In the genomic region with DNA sequence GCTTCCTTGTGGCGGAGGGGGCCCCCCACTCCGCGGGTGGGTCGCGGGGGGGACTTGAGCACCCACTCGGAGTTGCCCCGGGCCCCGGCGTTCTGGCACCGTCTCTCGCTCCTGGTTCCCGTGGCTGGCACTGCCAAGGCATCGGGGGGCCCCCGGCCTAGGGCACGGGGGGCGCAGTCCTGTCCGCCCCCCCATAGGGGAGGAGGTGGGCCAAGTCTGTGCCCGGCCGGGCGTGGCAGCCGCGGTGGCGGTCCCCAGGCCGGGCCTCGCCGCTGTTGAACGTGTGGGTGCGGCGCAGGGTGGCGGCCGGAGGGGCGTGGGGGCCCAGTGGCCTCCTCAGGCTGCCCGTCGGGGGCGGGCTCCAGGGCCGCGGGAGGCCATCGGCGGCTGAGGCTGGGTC, we compare ENCODE assay signal across 19 cellular contexts. TPM values are rescaled to one million over a fixed set of nuclear protein-coding genes. Genes with fewer than 3 reads are reported as not detected.
"Had no signal": no experiment of that assay in that cellular context is flagged by ENCODE, and none has a peak within 500 bp of the region (broad histone marks: within the 10 kb centered on the region; RNA-seq: fewer than 3 reads in every experiment).

No MANE protein-coding gene starts in this region.

- H3K36me3 Mint-ChIP-seq: naive thymus-derived CD8-positive, alpha-beta T cell; T-cell had no signal

- ATAC-seq: activated T-helper 17 cell treated with anti-CD3 and anti-CD28 coated beads, Interleukin-2, amount 50 U/mL, for 72 hours; foreskin keratinocyte; left lobe of liver; naive thymus-derived CD8-positive, alpha-beta T cell; psoas muscle; right cardiac atrium; T-cell had no signal

- H3K27me3 ChIP-seq: ovary had no signal

- H3K9me3 ChIP-seq: ovary had no signal

- H3K4me3 Mint-ChIP-seq: activated B cell treated with CpG ODN at 0.5 μM for 24 hours; activated CD4-positive, alpha-beta memory T cell treated with anti-CD3 and anti-CD28 coated beads, Interleukin-2, amount 10 ng/mL, durations not matched to agents 7 days and 5 days; activated naive CD8-positive, alpha-beta T cell treated with anti-CD3 and anti-CD28 coated beads, Interleukin-2, amount 10 ng/mL, durations not matched to agents 7 days and 5 days; activated T-helper 17 cell treated with anti-CD3 and anti-CD28 coated beads, Interleukin-2, amount 50 U/mL, for 72 hours; naive thymus-derived CD8-positive, alpha-beta T cell; T-cell had no signal

- H3K4me3 ChIP-seq: ovary, psoas muscle had no signal

- H3K27me3 Mint-ChIP-seq: activated CD4-positive, alpha-beta memory T cell treated with anti-CD3 and anti-CD28 coated beads, Interleukin-2, amount 10 ng/mL, durations not matched to agents 7 days and 5 days had no signal

- DNase-seq: activated B cell treated with CpG ODN at 0.5 μM for 24 hours; activated CD4-positive, alpha-beta memory T cell treated with anti-CD3 and anti-CD28 coated beads, Interleukin-2, amount 10 ng/mL, durations not matched to agents 7 days and 5 days; activated CD4-positive, alpha-beta T cell treated with anti-CD3 and anti-CD28 coated beads for 4 hours; activated naive CD4-positive, alpha-beta T cell treated with Interleukin-2 at 50 U/mL for 16 hours; activated naive CD8-positive, alpha-beta T cell treated with anti-CD3 and anti-CD28 coated beads, Interleukin-2, amount 10 ng/mL, durations not matched to agents 7 days and 5 days; activated T-cell treated with anti-CD3 and anti-CD28 coated beads, Interleukin-2, amount 50 U/mL, for 1 hour; amygdala; foreskin keratinocyte; hippocampal formation; mesenchymal stem cell; naive thymus-derived CD8-positive, alpha-beta T cell; psoas muscle; right cardiac atrium; stimulated activated CD4-positive, alpha-beta T cell treated with anti-CD3 and anti-CD28 coated beads, Interleukin-4, amount 100 ng/mL, for 1 hour; T-cell had no signal

- H3K27ac Mint-ChIP-seq: activated B cell treated with CpG ODN at 0.5 μM for 24 hours; activated CD4-positive, alpha-beta memory T cell treated with anti-CD3 and anti-CD28 coated beads, Interleukin-2, amount 10 ng/mL, durations not matched to agents 7 days and 5 days; activated naive CD8-positive, alpha-beta T cell treated with anti-CD3 and anti-CD28 coated beads, Interleukin-2, amount 10 ng/mL, durations not matched to agents 7 days and 5 days; activated T-helper 17 cell treated with anti-CD3 and anti-CD28 coated beads, Interleukin-2, amount 50 U/mL, for 72 hours; naive thymus-derived CD8-positive, alpha-beta T cell; T-cell had no signal

- H3K4me1 ChIP-seq: foreskin keratinocyte, psoas muscle had no signal

- H3K36me3 ChIP-seq: ovary had no signal

- H3K9me3 Mint-ChIP-seq: activated T-helper 17 cell treated with anti-CD3 and anti-CD28 coated beads, Interleukin-2, amount 50 U/mL, for 72 hours; T-cell had no signal

- H3K4me1 Mint-ChIP-seq: activated T-helper 17 cell treated with anti-CD3 and anti-CD28 coated beads, Interleukin-2, amount 50 U/mL, for 72 hours had no signal

RNA-seq across cellular contexts. Expression of a gene that starts 3.6 kb away (rescaled TPM):
- total RNA-seq: activated naive CD8-positive, alpha-beta T cell treated with anti-CD3 and anti-CD28 coated beads, Interleukin-2, amount 10 ng/mL, durations not matched to agents 7 days and 5 days; fibroblast of lung; naive thymus-derived CD8-positive, alpha-beta T cell had no signal
- polyA plus RNA-seq: naive thymus-derived CD8-positive, alpha-beta T cell had no signal

RNA-seq across cellular contexts. Expression of a gene that starts 8.4 kb away (rescaled TPM):
- total RNA-seq: activated CD4-positive, alpha-beta memory T cell treated with anti-CD3 and anti-CD28 coated beads, Interleukin-2, amount 10 ng/mL, durations not matched to agents 7 days and 5 days; fibroblast of lung; foreskin keratinocyte had no signal
- polyA plus RNA-seq: fibroblast of lung, foreskin keratinocyte had no signal

RNA-seq across cellular contexts. Expression of a gene that starts 16.0 kb away (rescaled TPM):
- total RNA-seq: activated CD4-positive, alpha-beta memory T cell treated with anti-CD3 and anti-CD28 coated beads, Interleukin-2, amount 10 ng/mL, durations not matched to agents 7 days and 5 days had no signal
- polyA plus RNA-seq: naive thymus-derived CD8-positive, alpha-beta T cell had no signal

RNA-seq across cellular contexts. Expression of a gene that starts 25.2 kb away (rescaled TPM):
- total RNA-seq: activated B cell treated with CpG ODN at 0.5 μM for 24 hours; activated CD4-positive, alpha-beta memory T cell treated with anti-CD3 and anti-CD28 coated beads, Interleukin-2, amount 10 ng/mL, durations not matched to agents 7 days and 5 days had no signal
